33 cellular contexts compared by ENCODE assay signal in the genomic region with DNA sequence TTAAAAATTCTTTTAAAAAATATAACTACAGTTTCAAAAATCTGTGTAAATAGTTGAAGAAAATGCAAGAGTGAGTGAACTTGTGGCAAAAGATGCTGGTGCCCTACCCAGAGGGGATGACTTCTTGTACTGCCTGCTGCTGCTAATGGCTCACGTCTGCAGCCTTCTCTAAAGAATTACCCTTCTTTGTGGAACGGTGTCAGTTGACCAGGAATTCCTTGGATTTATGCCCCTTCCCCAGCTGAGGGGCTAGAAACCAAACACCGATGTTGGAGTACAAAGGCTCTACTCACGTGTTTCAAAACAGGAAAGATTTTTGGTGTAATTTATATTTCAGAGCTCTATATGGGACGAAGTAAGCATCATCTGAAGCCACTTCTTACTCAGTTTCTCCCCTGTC.
"Had no signal": no experiment of that assay in that cellular context is flagged by ENCODE, and none has a peak within 500 bp of the region (broad histone marks: within the 10 kb centered on the region; RNA-seq: fewer than 3 reads in every experiment).

No MANE protein-coding gene starts in this region.

- DNase-seq: activated CD4-positive, alpha-beta T cell treated with anti-CD3 and anti-CD28 coated beads for 36 hours; activated CD4-positive, alpha-beta T cell treated with anti-CD3 and anti-CD28 coated beads, Interleukin-2, amount 10 ng/mL, durations not matched to agents 7 days and 5 days; activated CD4-positive, alpha-beta T cell treated with anti-CD3 and anti-CD28 coated beads, Interleukin-2, amount 50 U/mL, for 48 hours; activated CD8-positive, alpha-beta T cell treated with anti-CD3 and anti-CD28 coated beads, Interleukin-2, amount 10 ng/mL, durations not matched to agents 7 days and 5 days; activated effector memory CD4-positive, alpha-beta T cell treated with Interleukin-2 at 50 U/mL for 16 hours; activated naive CD4-positive, alpha-beta T cell treated with anti-CD3 and anti-CD28 coated beads, Interleukin-2, amount 10 ng/mL, durations not matched to agents 7 days and 5 days; activated naive CD8-positive, alpha-beta T cell treated with anti-CD3 and anti-CD28 coated beads, Interleukin-2, amount 50 U/mL, for 24 hours; activated T-cell treated with anti-CD3 and anti-CD28 coated beads for 4 hours; activated T-cell treated with anti-CD3 and anti-CD28 coated beads, Interleukin-2, amount 50 U/mL, for 48 hours; anterior cingulate cortex; caudate nucleus; Kasumi-1; KBM-7; MG63; NCI-H1048; NCI-H1105 treated with DMSO at 0.1 percent for 48 hours; NCI-H1436; NCI-H1694; NCI-H2029; NCI-H2171 treated with DMSO at 0.1 percent for 48 hours; NCI-H2227 treated with DMSO at 0.1 percent for 48 hours; NCI-H446; NCI-H524; PC-3; Peyer's patch; RPMI8226; SHP77 treated with DMSO at 0.1 percent for 48 hours; SK-N-SH had no signal

- H3K27ac Mint-ChIP-seq: activated CD4-positive, alpha-beta T cell treated with anti-CD3 and anti-CD28 coated beads for 36 hours; activated CD4-positive, alpha-beta T cell treated with anti-CD3 and anti-CD28 coated beads, Interleukin-2, amount 10 ng/mL, durations not matched to agents 7 days and 5 days; activated CD8-positive, alpha-beta T cell treated with anti-CD3 and anti-CD28 coated beads, Interleukin-2, amount 10 ng/mL, durations not matched to agents 7 days and 5 days; activated naive CD4-positive, alpha-beta T cell treated with anti-CD3 and anti-CD28 coated beads, Interleukin-2, amount 10 ng/mL, durations not matched to agents 7 days and 5 days; activated naive CD8-positive, alpha-beta T cell; activated naive CD8-positive, alpha-beta T cell treated with anti-CD3 and anti-CD28 coated beads, Interleukin-2, amount 50 U/mL, for 24 hours; T-helper 1 cell treated with Interleukin-12 subunit alpha and Interleukin-12 subunit beta and Interleukin-4 antibody, amounts not matched to agents 30 μg/mL and 1 μg/mL, for 36 hours; T-helper 2 cell treated with Interferon-gamma antibody and Interleukin-4, amounts not matched to agents 5 μg/mL and 100 μg/mL, for 36 hours had no signal

- ATAC-seq: activated CD4-positive, alpha-beta T cell treated with anti-CD3 and anti-CD28 coated beads for 36 hours; activated CD4-positive, CD25-positive, alpha-beta regulatory T cell treated with anti-CD3 and anti-CD28 coated beads, Interleukin-2, amount 50 U/mL, for 24 hours; activated CD8-positive, alpha-beta T cell treated with anti-CD3 and anti-CD28 coated beads, Interleukin-2, amount 10 ng/mL, durations not matched to agents 7 days and 5 days; activated naive CD8-positive, alpha-beta T cell treated with anti-CD3 and anti-CD28 coated beads, Interleukin-2, amount 50 U/mL, for 24 hours; PC-3 had no signal

- H3K4me1 Mint-ChIP-seq: activated CD4-positive, alpha-beta T cell treated with anti-CD3 and anti-CD28 coated beads for 36 hours; activated CD4-positive, alpha-beta T cell treated with anti-CD3 and anti-CD28 coated beads, Interleukin-2, amount 10 ng/mL, durations not matched to agents 7 days and 5 days; activated naive CD4-positive, alpha-beta T cell treated with anti-CD3 and anti-CD28 coated beads, Interleukin-2, amount 10 ng/mL, durations not matched to agents 7 days and 5 days; activated naive CD8-positive, alpha-beta T cell treated with anti-CD3 and anti-CD28 coated beads, Interleukin-2, amount 50 U/mL, for 24 hours had no signal

- H3K27me3 Mint-ChIP-seq: activated CD4-positive, alpha-beta T cell treated with anti-CD3 and anti-CD28 coated beads for 36 hours; activated CD4-positive, alpha-beta T cell treated with anti-CD3 and anti-CD28 coated beads, Interleukin-2, amount 10 ng/mL, durations not matched to agents 7 days and 5 days; activated naive CD4-positive, alpha-beta T cell treated with anti-CD3 and anti-CD28 coated beads, Interleukin-2, amount 10 ng/mL, durations not matched to agents 7 days and 5 days; activated naive CD8-positive, alpha-beta T cell; activated naive CD8-positive, alpha-beta T cell treated with anti-CD3 and anti-CD28 coated beads, Interleukin-2, amount 50 U/mL, for 24 hours; brain had no signal

- H3K9me3 Mint-ChIP-seq: activated CD4-positive, alpha-beta T cell treated with anti-CD3 and anti-CD28 coated beads, Interleukin-2, amount 10 ng/mL, durations not matched to agents 7 days and 5 days; brain had no signal

- H3K36me3 Mint-ChIP-seq: activated naive CD4-positive, alpha-beta T cell treated with anti-CD3 and anti-CD28 coated beads, Interleukin-2, amount 10 ng/mL, durations not matched to agents 7 days and 5 days; activated naive CD8-positive, alpha-beta T cell; brain had no signal

- H3K4me3 Mint-ChIP-seq: activated CD4-positive, alpha-beta T cell treated with anti-CD3 and anti-CD28 coated beads for 36 hours; activated CD4-positive, alpha-beta T cell treated with anti-CD3 and anti-CD28 coated beads, Interleukin-2, amount 10 ng/mL, durations not matched to agents 7 days and 5 days; activated CD8-positive, alpha-beta T cell treated with anti-CD3 and anti-CD28 coated beads, Interleukin-2, amount 10 ng/mL, durations not matched to agents 7 days and 5 days; activated naive CD4-positive, alpha-beta T cell treated with anti-CD3 and anti-CD28 coated beads, Interleukin-2, amount 10 ng/mL, durations not matched to agents 7 days and 5 days; activated naive CD8-positive, alpha-beta T cell; activated naive CD8-positive, alpha-beta T cell treated with anti-CD3 and anti-CD28 coated beads, Interleukin-2, amount 50 U/mL, for 24 hours; brain; T-helper 1 cell treated with Interleukin-12 subunit alpha and Interleukin-12 subunit beta and Interleukin-4 antibody, amounts not matched to agents 30 μg/mL and 1 μg/mL, for 36 hours; T-helper 2 cell treated with Interferon-gamma antibody and Interleukin-4, amounts not matched to agents 5 μg/mL and 100 μg/mL, for 36 hours had no signal
